In genomic region chr17:44707755-44708400, GRCh38 we compare ENCODE assay signal across 11 cellular contexts. TPM values are rescaled to one million over a fixed set of nuclear protein-coding genes. Genes with fewer than 3 reads are reported as not detected.
DNase-seq lines count a peak whose midpoint lies in the region; ATAC-seq, FAIRE-seq and TF ChIP-seq lines count a peak whose summit lies in the region.
"Had no signal": no experiment of that assay in that cellular context is flagged by ENCODE, and none has a peak within 500 bp of the region (broad histone marks: within the 10 kb centered on the region; RNA-seq: fewer than 3 reads in every experiment).

No MANE protein-coding gene starts in this region.

- BruUV-seq in endothelial cell of umbilical vein (replicated peaks; lab: Mats Ljungman, UMichigan): TSS peak; percentile 95

- H3K4me3 ChIP-seq in CD4-positive, CD25-positive, alpha-beta regulatory T cell (ENCODE audit: low read depth, low read length): peak overlapping the region; percentile 92
- H3K4me3 ChIP-seq in NB4 (ENCODE audit: low read depth, low read length) (peak overlapping the region; percentile 100), endothelial cell of umbilical vein (replicated peaks in 1 of 3; ENCODE audit: insufficient read depth in 1 of 3, low read depth in 1 of 3, low read length in 3 of 3) (peak overlapping the region; percentile 52 to 84 (median 78)), neuronal stem cell (ENCODE audit: low read length in 2 of 2) (peak overlapping the region in 1 of 2 donors; percentile 96)

- POLR2A ChIA-PET in endothelial cell of umbilical vein (lab: Charles Lee): no interaction called here

- H3K36me3 Mint-ChIP-seq in CD4-positive, CD25-positive, alpha-beta regulatory T cell: no peaks in the 10 kb centered on the region

- CTCF ChIA-PET in endothelial cell of umbilical vein (lab: Charles Lee): interaction anchor here (0.7 to 2.1 kb wide), 5 partner anchors 18 to 185 kb away, joined by 3 to 7 read pairs (median 3); partner anchors contain the start of gene CCDC43

- H3K27me3 ChIP-seq in CD4-positive, CD25-positive, alpha-beta regulatory T cell (ENCODE audit: control insufficient read depth, insufficient read depth, low read length): no peaks in the 10 kb centered on the region
- H3K27me3 ChIP-seq in endothelial cell of umbilical vein (ENCODE audit: control insufficient read depth in 2 of 2, insufficient read depth in 2 of 2, low read length in 2 of 2): no peaks in the 10 kb centered on the region
- H3K27me3 ChIP-seq in neuronal stem cell (ENCODE audit: control insufficient read depth in 3 of 3, insufficient read depth in 3 of 3, low read depth in 1 of 3, low read length in 3 of 3): peaks cover 0 to 1% (median 0%) of the 10 kb centered on the region in 3 experiments

- H3K9ac ChIP-seq in endothelial cell of umbilical vein (replicated peaks; ENCODE audit: extremely low read depth, insufficient read depth, low read length): peak overlapping the region; percentile 85
- no peak overlapping the region for H3K9ac ChIP-seq in neuronal stem cell (ENCODE audit: low read depth, low read length, poor library complexity)

- H3K23ac ChIP-seq in neuronal stem cell (ENCODE audit: low read depth, low read length, poor library complexity): no peak overlapping the region

- H2AK5ac ChIP-seq in neuronal stem cell (ENCODE audit: low read depth, low read length): no peak overlapping the region

- peaks cover 4% of the 10 kb centered on the region for H3K27me3 Mint-ChIP-seq in CD4-positive, CD25-positive, alpha-beta regulatory T cell

- no peak overlapping the region for H3K27ac Mint-ChIP-seq in CD4-positive, CD25-positive, alpha-beta regulatory T cell
- H3K27ac Mint-ChIP-seq: activated CD8-positive, alpha-beta T cell treated with anti-CD3 and anti-CD28 coated beads for 36 hours; stimulated activated naive CD8-positive, alpha-beta T cell treated with anti-CD3 and anti-CD28 coated beads, Interleukin-15, Interleukin-2, amounts not matched to agents 100 ng/mL and 50 ng/mL, for 24 hours had no signal

- H3K79me2 ChIP-seq in endothelial cell of umbilical vein (ENCODE audit: control insufficient read depth, insufficient read depth, low read length): peaks cover 17% of the 10 kb centered on the region

- dilution Hi-C loops in endothelial cell of umbilical vein (cut with MboI; ENCODE audit: extremely low pct_ligation_motif_present, low sequenced_read_pairs): no loop called here

- no peak overlapping the region for H3K4me3 Mint-ChIP-seq in CD4-positive, CD25-positive, alpha-beta regulatory T cell
- H3K4me3 Mint-ChIP-seq: activated CD8-positive, alpha-beta T cell treated with anti-CD3 and anti-CD28 coated beads for 36 hours; stimulated activated naive CD8-positive, alpha-beta T cell treated with anti-CD3 and anti-CD28 coated beads, Interleukin-15, Interleukin-2, amounts not matched to agents 100 ng/mL and 50 ng/mL, for 24 hours had no signal

- TF ChIP-seq CTCF in NB4 (IDR thresholded peaks at IDR 0.05; ENCODE audit: low read depth, low read length): no peak
- TF ChIP-seq CTCF in endothelial cell of umbilical vein (IDR thresholded peaks at IDR 0.05; ENCODE audit: extremely low read depth in 1 of 2, insufficient read depth in 1 of 2, low read depth in 1 of 2, low read length in 2 of 2): no peak

- no peak overlapping the region for H2BK5ac ChIP-seq in neuronal stem cell (ENCODE audit: low read length)

- no peaks in the 10 kb centered on the region for H3K9me3 ChIP-seq in CD4-positive, CD25-positive, alpha-beta regulatory T cell (ENCODE audit: control insufficient read depth in 2 of 2, low read length in 2 of 2)
- H3K9me3 ChIP-seq in endothelial cell of umbilical vein (replicated peaks; ENCODE audit: control insufficient read depth, insufficient read depth, low read length) (no peaks in the 10 kb centered on the region), neuronal stem cell (replicated peaks in 1 of 2; ENCODE audit: control insufficient read depth in 2 of 2, insufficient read depth in 1 of 2, low read depth in 1 of 2, low read length in 2 of 2) (no peaks in the 10 kb centered on the region)

- no peak overlapping the region for H4K91ac ChIP-seq in neuronal stem cell (ENCODE audit: low read depth, low read length, poor library complexity)

- H3K4me2 ChIP-seq in endothelial cell of umbilical vein (ENCODE audit: insufficient read depth, low read length): peak overlapping the region; percentile 71
- no peak overlapping the region for H3K4me2 ChIP-seq in neuronal stem cell (ENCODE audit: insufficient read depth, low read length, poor library complexity, severe bottlenecking)

- no peak overlapping the region for H3K14ac ChIP-seq in neuronal stem cell (ENCODE audit: low read length)

- no peak overlapping the region for H2BK120ac ChIP-seq in neuronal stem cell (ENCODE audit: low read depth, low read length)

- peak overlapping the region; percentile 58 for H3K27ac ChIP-seq in CD4-positive, CD25-positive, alpha-beta regulatory T cell (ENCODE audit: insufficient read depth, low read length, poor library complexity, severe bottlenecking)
- peak overlapping the region; percentile 63 for H3K27ac ChIP-seq in endothelial cell of umbilical vein (ENCODE audit: insufficient read depth, low read depth, low read length)
- no peak overlapping the region for H3K27ac ChIP-seq in neuronal stem cell (replicated peaks; ENCODE audit: low read length)

- WGBS in neuronal stem cell (ENCODE audit: extremely low coverage in 2 of 2, insufficient read length in 2 of 2, insufficient replicate concordance in 1 of 2), 2 donors: 95% methylated on average over 2 of the region's 4 CpGs; no CpG with 5 or more reads in 1 of the 2 donors

- no peak for DNase-seq in CD4-positive, CD25-positive, alpha-beta regulatory T cell
- DNase-seq in NB4 (ENCODE audit: low read depth): no peak
- DNase-seq in endothelial cell of umbilical vein (ENCODE audit: low read depth, low spot score): no peak
- no peak for DNase-seq in neuronal stem cell (ENCODE audit: low spot score)
- no peak for DNase-seq in stimulated activated naive CD4-positive, alpha-beta T cell treated with Interleukin-2 at 50 U/mL for 16 hours (lab: John Stamatoyannopoulos, UW)
- DNase-seq in mesenteric fat pad (ENCODE audit: low spot score): no peak
- no peak for DNase-seq in NCI-H1930 (lab: John Stamatoyannopoulos, UW)

- no peak for FAIRE-seq in endothelial cell of umbilical vein (lab: Jason Lieb, UNC)
- FAIRE-seq: islet of Langerhans had no signal

- intact Hi-C loops in endothelial cell of umbilical vein (cut with micrococcal nuclease): no loop called here

- H3K4ac ChIP-seq in neuronal stem cell (ENCODE audit: low read length): no peak overlapping the region

- peaks cover 2% of the 10 kb centered on the region for H3K79me1 ChIP-seq in neuronal stem cell (ENCODE audit: low read depth, low read length)

- H3K9me3 Mint-ChIP-seq in CD4-positive, CD25-positive, alpha-beta regulatory T cell: no peaks in the 10 kb centered on the region
- H3K9me3 Mint-ChIP-seq: activated CD8-positive, alpha-beta T cell treated with anti-CD3 and anti-CD28 coated beads for 36 hours; stimulated activated naive CD8-positive, alpha-beta T cell treated with anti-CD3 and anti-CD28 coated beads, Interleukin-15, Interleukin-2, amounts not matched to agents 100 ng/mL and 50 ng/mL, for 24 hours had no signal

- no peaks in the 10 kb centered on the region for H3K9me1 ChIP-seq in endothelial cell of umbilical vein (replicated peaks; ENCODE audit: control insufficient read depth, extremely low read depth, insufficient read depth, low read length)

- no peak overlapping the region for H2BK12ac ChIP-seq in neuronal stem cell (ENCODE audit: low read length)

- TF ChIP-seq POLR2A in NB4 (IDR thresholded peaks at IDR 0.05; ENCODE audit: extremely low read depth, insufficient read length): no peak
- TF ChIP-seq POLR2A in endothelial cell of umbilical vein (IDR thresholded peaks at IDR 0.05; ENCODE audit: low read depth, low read length): no peak

- no peak for ATAC-seq in CD4-positive, CD25-positive, alpha-beta regulatory T cell (ENCODE audit: low read depth in 2 of 2)
- no peak for ATAC-seq in GM21515 (IDR thresholded peaks at IDR 0.05; ENCODE audit: unreplicated experiment)

- H3K4me1 Mint-ChIP-seq in CD4-positive, CD25-positive, alpha-beta regulatory T cell: peaks cover 0 to 2% (median 0%) of the 10 kb centered on the region in 4 donors

- H3K18ac ChIP-seq in neuronal stem cell (ENCODE audit: low read length): no peak overlapping the region

- H4K20me1 ChIP-seq in endothelial cell of umbilical vein (replicated peaks; ENCODE audit: control insufficient read depth, extremely low read depth, insufficient read depth, low read length): no peaks in the 10 kb centered on the region

- peaks cover 16% of the 10 kb centered on the region for H3K4me1 ChIP-seq in CD4-positive, CD25-positive, alpha-beta regulatory T cell (ENCODE audit: control insufficient read depth, insufficient read depth, low read length, poor library complexity, severe bottlenecking)
- H3K4me1 ChIP-seq in endothelial cell of umbilical vein (ENCODE audit: control insufficient read depth, extremely low read depth, insufficient read depth, low read length): peaks cover 10% of the 10 kb centered on the region
- H3K4me1 ChIP-seq in neuronal stem cell (ENCODE audit: control insufficient read depth in 2 of 2, insufficient read depth in 1 of 2, low read depth in 1 of 2, low read length in 2 of 2): peaks cover 3 to 4% of the 10 kb centered on the region in 2 donors

- H2AFZ ChIP-seq in endothelial cell of umbilical vein (ENCODE audit: low read depth, low read length) (peak overlapping the region; percentile 74), neuronal stem cell (ENCODE audit: low read length) (peak overlapping the region; percentile 85)

- H2BK15ac ChIP-seq in neuronal stem cell (ENCODE audit: low read length): no peak overlapping the region

- no peak overlapping the region for H4K8ac ChIP-seq in neuronal stem cell (ENCODE audit: low read depth, low read length)

- H3K36me3 ChIP-seq in CD4-positive, CD25-positive, alpha-beta regulatory T cell (ENCODE audit: control insufficient read depth, insufficient read depth, low read length): no peaks in the 10 kb centered on the region
- H3K36me3 ChIP-seq in endothelial cell of umbilical vein (ENCODE audit: control insufficient read depth in 2 of 2, extremely low read depth in 1 of 2, insufficient read depth in 2 of 2, low read length in 2 of 2) (no peaks in the 10 kb centered on the region), neuronal stem cell (replicated peaks in 1 of 2; ENCODE audit: control insufficient read depth in 2 of 2, insufficient read depth in 2 of 2, low read length in 2 of 2) (peaks cover 0 to 18% of the 10 kb centered on the region in 2 donors)

RNA-seq across cellular contexts. Expression of gene DBF4B, which starts 0.6 kb away (rescaled TPM):
- total RNA-seq in CD4-positive, CD25-positive, alpha-beta regulatory T cell: 5.0 TPM
- 1 to 10 TPM in 2 of 4 donors, under 1 TPM in 2; 0.25 to 2.2 (median 0.85) TPM for polyA plus RNA-seq in CD4-positive, CD25-positive, alpha-beta regulatory T cell
- total RNA-seq in endothelial cell of umbilical vein: 25.9 and 26.2 TPM in 2 replicates
- polyA plus RNA-seq in endothelial cell of umbilical vein: 12.5 and 13.9 TPM in 2 replicates
- 11.4 and 13.1 TPM in 2 replicates for polyA plus RNA-seq in endothelial cell of umbilical vein (2011; cell fraction: cytosol; rRNA removed)
- 39.0 and 48.9 TPM in 2 replicates for polyA plus RNA-seq in endothelial cell of umbilical vein (2011; cell fraction: nucleus; rRNA removed)
- 7.8 and 13.2 TPM in 2 replicates for polyA plus RNA-seq in endothelial cell of umbilical vein (2012)
- polyA minus RNA-seq in endothelial cell of umbilical vein: 10.7 and 15.5 TPM in 2 replicates
- polyA minus RNA-seq in endothelial cell of umbilical vein (2011; cell fraction: cytosol; rRNA and poly(A)+ RNA removed): 8.0 TPM
- 8.4 and 14.4 TPM in 2 replicates for polyA minus RNA-seq in endothelial cell of umbilical vein (2011; cell fraction: nucleus; rRNA and poly(A)+ RNA removed)
- polyA plus RNA-seq in neuronal stem cell (2013, experiment 1 of 2): 17.3 TPM
- 16.9 TPM for polyA plus RNA-seq in neuronal stem cell (2013, experiment 2 of 2)
- 5.2 TPM for total RNA-seq in mesenteric fat pad

RNA-seq across cellular contexts. Expression of gene CCDC43, which starts 18.3 kb away (rescaled TPM):
- 20.3 TPM for total RNA-seq in CD4-positive, CD25-positive, alpha-beta regulatory T cell
- 10 to 100 TPM; 11.8 to 15.5 (median 14.3) TPM for polyA plus RNA-seq in CD4-positive, CD25-positive, alpha-beta regulatory T cell
- 31.7 and 36.3 TPM in 2 replicates for total RNA-seq in endothelial cell of umbilical vein
- 3.6 and 5.9 TPM in 2 replicates for polyA plus RNA-seq in endothelial cell of umbilical vein
- 9.5 and 9.7 TPM in 2 replicates for polyA plus RNA-seq in endothelial cell of umbilical vein (2011; cell fraction: cytosol; rRNA removed)
- 11.4 and 17.2 TPM in 2 replicates for polyA plus RNA-seq in endothelial cell of umbilical vein (2011; cell fraction: nucleus; rRNA removed)
- polyA plus RNA-seq in endothelial cell of umbilical vein (2012): 25.8 and 33.2 TPM in 2 replicates
- polyA minus RNA-seq in endothelial cell of umbilical vein: 9.7 and 11.8 TPM in 2 replicates
- polyA minus RNA-seq in endothelial cell of umbilical vein (2011; cell fraction: cytosol; rRNA and poly(A)+ RNA removed): 14.5 TPM
- polyA minus RNA-seq in endothelial cell of umbilical vein (2011; cell fraction: nucleus; rRNA and poly(A)+ RNA removed): 8.5 and 8.9 TPM in 2 replicates
- 28.1 TPM for polyA plus RNA-seq in neuronal stem cell (2013, experiment 1 of 2)
- 28.7 TPM for polyA plus RNA-seq in neuronal stem cell (2013, experiment 2 of 2)
- 16.5 TPM for total RNA-seq in mesenteric fat pad

RNA-seq across cellular contexts. Expression of gene ADAM11, which starts 50.9 kb away (rescaled TPM):
- total RNA-seq in CD4-positive, CD25-positive, alpha-beta regulatory T cell: 0.35 TPM
- under 1 TPM in 2 of 4 donors, not detected in 2; 0.15 to 0.24 TPM for polyA plus RNA-seq in CD4-positive, CD25-positive, alpha-beta regulatory T cell
- total RNA-seq in endothelial cell of umbilical vein (0.51 and 0.71 TPM in 2 replicates), mesenteric fat pad (0.67 TPM)
- polyA plus RNA-seq in endothelial cell of umbilical vein: 0.78 and 1.1 TPM in 2 replicates
- polyA plus RNA-seq in endothelial cell of umbilical vein (2011; cell fraction: cytosol; rRNA removed): 0.35 and 0.61 TPM in 2 replicates
- polyA plus RNA-seq in endothelial cell of umbilical vein (2011; cell fraction: nucleus; rRNA removed): 2.9 and 3.8 TPM in 2 replicates
- polyA plus RNA-seq in endothelial cell of umbilical vein (2012): 0.78 and 1.0 TPM in 2 replicates
- 0.51 and 2.1 TPM in 2 replicates for polyA minus RNA-seq in endothelial cell of umbilical vein
- 0.72 TPM for polyA minus RNA-seq in endothelial cell of umbilical vein (2011; cell fraction: cytosol; rRNA and poly(A)+ RNA removed)
- 0.53 and 0.72 TPM in 2 replicates for polyA minus RNA-seq in endothelial cell of umbilical vein (2011; cell fraction: nucleus; rRNA and poly(A)+ RNA removed)
- 2.9 TPM for polyA plus RNA-seq in neuronal stem cell (2013, experiment 1 of 2)
- 2.7 TPM for polyA plus RNA-seq in neuronal stem cell (2013, experiment 2 of 2)

RNA-seq across cellular contexts. Expression of gene MEIOC, which starts 51.6 kb away (rescaled TPM):
- not detected for total RNA-seq in CD4-positive, CD25-positive, alpha-beta regulatory T cell
- polyA plus RNA-seq in CD4-positive, CD25-positive, alpha-beta regulatory T cell: under 1 TPM; 0.18 to 0.76 (median 0.35) TPM
- total RNA-seq in endothelial cell of umbilical vein (0.46 TPM in 1 of 2 replicates, not detected in the other), mesenteric fat pad (not detected)
- 0.08 and 0.19 TPM in 2 replicates for polyA plus RNA-seq in endothelial cell of umbilical vein
- polyA plus RNA-seq in endothelial cell of umbilical vein (2011; cell fraction: cytosol; rRNA removed): 0.11 and 0.19 TPM in 2 replicates
- 0.15 and 0.32 TPM in 2 replicates for polyA plus RNA-seq in endothelial cell of umbilical vein (2011; cell fraction: nucleus; rRNA removed)
- 0.40 and 0.78 TPM in 2 replicates for polyA plus RNA-seq in endothelial cell of umbilical vein (2012)
- 0.17 TPM in 1 of 2 replicates, not detected in the other for polyA minus RNA-seq in endothelial cell of umbilical vein
- not detected for polyA minus RNA-seq in endothelial cell of umbilical vein (2011; cell fraction: cytosol; rRNA and poly(A)+ RNA removed)
- polyA minus RNA-seq in endothelial cell of umbilical vein (2011; cell fraction: nucleus; rRNA and poly(A)+ RNA removed): 0.67 TPM in 1 of 2 replicates, not detected in the other
- 2.5 TPM for polyA plus RNA-seq in neuronal stem cell (2013, experiment 1 of 2)
- 2.9 TPM for polyA plus RNA-seq in neuronal stem cell (2013, experiment 2 of 2)
